In the genomic region with DNA sequence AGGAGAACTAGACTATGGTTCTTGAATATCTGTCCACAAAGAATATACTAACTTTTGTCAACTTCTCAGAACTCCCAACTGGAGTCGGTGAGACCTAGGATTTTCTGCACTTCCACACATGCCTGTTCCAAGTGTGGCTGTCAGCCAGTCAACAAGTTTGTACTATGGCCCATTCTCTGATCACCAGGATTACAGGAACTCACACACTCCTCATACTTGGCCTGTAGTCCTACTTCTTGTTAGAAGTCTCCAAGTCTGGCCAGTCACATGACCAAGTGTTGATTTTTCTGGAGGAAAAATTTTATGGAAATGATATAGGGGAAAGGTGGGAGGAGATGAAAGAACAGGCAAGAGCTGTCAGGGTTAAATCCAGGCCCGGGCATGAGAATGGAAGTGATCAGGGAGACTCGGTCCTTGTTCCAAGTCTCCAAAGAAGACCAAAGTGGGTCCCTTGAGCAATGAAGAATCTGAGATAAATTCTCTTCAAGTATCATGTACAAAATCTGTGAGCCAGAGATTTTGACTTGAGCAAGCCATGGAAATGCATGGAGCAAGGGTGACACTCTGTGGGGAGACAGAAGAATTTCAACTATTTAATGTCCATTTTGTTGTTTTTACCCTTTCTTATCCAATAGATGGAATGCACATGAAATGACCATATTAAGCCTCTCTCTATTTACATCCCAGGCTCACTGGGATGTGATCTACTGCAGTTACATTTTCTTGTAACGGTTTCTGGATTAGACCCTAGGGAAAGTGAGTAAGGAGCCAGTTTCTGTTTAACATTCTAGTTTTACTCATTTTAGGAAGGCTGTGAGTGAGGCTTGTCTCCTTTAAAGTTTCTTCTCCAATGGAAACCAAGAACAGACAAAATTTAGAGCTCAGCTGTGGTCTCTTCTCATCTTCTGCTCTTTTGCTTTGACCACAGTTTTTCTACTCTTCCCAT, we compare ENCODE assay signal across 1 cellular context.
TF ChIP-seq lines count a peak whose summit lies in the region.

No MANE protein-coding gene starts in this region.

TF ChIP-seq in HCT116, 20 proteins besides CTCF, POLR2A, EP300 and RAD21 (continued from another document):
- TF ChIP-seq ZFX (IDR thresholded peaks at IDR 0.05) (no peak), YY1 (IDR thresholded peaks at IDR 0.05; ENCODE audit: extremely low read depth, insufficient replicate concordance, low read depth, low read length) (no peak), EZH2 (IDR thresholded peaks at IDR 0.05) (no peak), SRF (IDR thresholded peaks at IDR 0.05; ENCODE audit: low read depth) (no peak), POLR2AphosphoS5 (IDR thresholded peaks at IDR 0.05; ENCODE audit: low read depth, low read length) (no peak), CBX3 (IDR thresholded peaks at IDR 0.05; ENCODE audit: low read depth) (no peak), JUND (IDR thresholded peaks at IDR 0.05) (no peak), ELF1 (IDR thresholded peaks at IDR 0.05; ENCODE audit: borderline replicate concordance, low read depth) (no peak), CEBPB (IDR thresholded peaks at IDR 0.05; ENCODE audit: low read depth) (no peak), EZH2phosphoT487 (IDR thresholded peaks at IDR 0.05; ENCODE audit: borderline replicate concordance) (no peak)
- TF ChIP-seq, protein P1, sequence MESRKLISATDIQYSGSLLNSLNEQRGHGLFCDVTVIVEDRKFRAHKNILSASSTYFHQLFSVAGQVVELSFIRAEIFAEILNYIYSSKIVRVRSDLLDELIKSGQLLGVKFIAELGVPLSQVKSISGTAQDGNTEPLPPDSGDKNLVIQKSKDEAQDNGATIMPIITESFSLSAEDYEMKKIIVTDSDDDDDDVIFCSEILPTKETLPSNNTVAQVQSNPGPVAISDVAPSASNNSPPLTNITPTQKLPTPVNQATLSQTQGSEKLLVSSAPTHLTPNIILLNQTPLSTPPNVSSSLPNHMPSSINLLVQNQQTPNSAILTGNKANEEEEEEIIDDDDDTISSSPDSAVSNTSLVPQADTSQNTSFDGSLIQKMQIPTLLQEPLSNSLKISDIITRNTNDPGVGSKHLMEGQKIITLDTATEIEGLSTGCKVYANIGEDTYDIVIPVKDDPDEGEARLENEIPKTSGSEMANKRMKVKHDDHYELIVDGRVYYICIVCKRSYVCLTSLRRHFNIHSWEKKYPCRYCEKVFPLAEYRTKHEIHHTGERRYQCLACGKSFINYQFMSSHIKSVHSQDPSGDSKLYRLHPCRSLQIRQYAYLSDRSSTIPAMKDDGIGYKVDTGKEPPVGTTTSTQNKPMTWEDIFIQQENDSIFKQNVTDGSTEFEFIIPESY (IDR thresholded peaks at IDR 0.05; ENCODE audit: extremely low read depth, insufficient replicate concordance, low read length), result no peak
